ENCODE assay signal across 8 cellular contexts in the genomic region with DNA sequence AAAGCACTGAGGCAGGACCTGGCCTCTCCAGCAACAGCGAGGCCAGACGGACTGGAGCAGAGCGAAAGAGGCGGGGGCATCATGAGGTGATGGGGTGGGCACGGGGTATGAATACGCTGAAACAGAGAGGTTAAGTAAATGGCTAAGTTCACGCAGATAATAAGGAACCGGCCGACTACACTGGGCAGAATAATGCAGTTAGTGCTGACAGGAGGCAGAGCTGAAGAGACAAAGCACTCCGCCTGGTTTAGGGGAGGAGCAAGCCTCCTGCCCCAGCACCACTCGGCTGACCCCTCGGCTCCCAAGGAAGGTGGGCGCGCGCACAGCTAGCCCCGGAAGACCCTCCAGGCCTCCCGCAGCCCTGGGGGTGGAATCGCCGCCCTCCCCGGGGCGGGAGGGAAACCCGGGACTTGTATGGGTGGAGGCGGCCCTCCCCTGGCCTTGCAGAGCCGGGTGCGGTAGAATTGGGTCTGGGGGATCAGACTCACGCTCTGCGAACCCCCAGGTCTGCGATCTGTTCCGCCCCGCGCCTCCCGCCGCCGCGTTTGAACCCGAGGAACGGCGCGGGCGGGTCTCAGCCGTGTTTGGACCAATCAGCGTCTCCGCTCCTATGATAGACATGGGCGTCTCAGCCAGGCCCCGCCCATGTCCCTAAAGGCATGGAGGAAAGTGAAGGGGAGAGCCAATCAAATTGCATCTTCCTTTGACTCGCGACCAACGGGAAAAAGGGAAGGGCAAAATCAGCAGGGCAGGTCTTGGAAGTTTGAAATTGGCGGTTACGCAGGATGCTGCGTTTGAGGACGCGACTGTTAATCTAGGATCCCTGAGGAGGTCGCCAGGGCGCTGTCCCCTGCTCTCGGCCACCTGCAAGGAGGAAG. TPM values are rescaled to one million over a fixed set of nuclear protein-coding genes. Genes with fewer than 3 reads are reported as not detected.
A peak's percentile ranks its signal among the peaks of the same experiment; 100 is the strongest.
DNase-seq lines count a peak whose midpoint lies in the region; ATAC-seq, FAIRE-seq and TF ChIP-seq lines count a peak whose summit lies in the region.

CIT (minus strand) TSS at position 560 of the 878 bp plus-strand sequence. CDS start 1,152 bp downstream, outside the sequence.

- FAIRE-seq in urothelium cell line (lab: Jason Lieb, UNC) = peak; percentile 20

- TF ChIP-seq CTCF in prostate gland (IDR thresholded peaks at IDR 0.05) = no peak

- peak within 1 kb of the TSS; percentile 80 for H3K4me3 Mint-ChIP-seq in T-helper 1 cell treated with Interleukin-12 subunit alpha and Interleukin-12 subunit beta and Interleukin-4 antibody, amounts not matched to agents 30 μg/mL and 1 μg/mL, for 36 hours

- peaks cover 10% of the 10 kb centered on the region for H3K27me3 Mint-ChIP-seq in T-helper 1 cell treated with Interleukin-12 subunit alpha and Interleukin-12 subunit beta and Interleukin-4 antibody, amounts not matched to agents 30 μg/mL and 1 μg/mL, for 36 hours (ENCODE audit: low read depth)

- H3K9me3 ChIP-seq in prostate gland = no peaks in the 10 kb centered on the region

- peak within 1 kb of the TSS in 1 of 2 donors; percentile 49 for H3K27ac ChIP-seq in prostate gland

- DNase-seq in NCI-H1694 treated with DMSO at 0.1 percent for 48 hours (lab: John Stamatoyannopoulos, UW) (peak; percentile 89), amniotic stem cell (lab: John Stamatoyannopoulos, UW) (peak; percentile 86), left ventricle myocardium superior (peak; percentile 90), prostate gland (ENCODE audit: low spot score) (peak; percentile 90), urothelium cell line (ENCODE audit: low spot score) (peak; percentile 97)

- H3K36me3 Mint-ChIP-seq in T-helper 1 cell treated with Interleukin-12 subunit alpha and Interleukin-12 subunit beta and Interleukin-4 antibody, amounts not matched to agents 30 μg/mL and 1 μg/mL, for 36 hours (ENCODE audit: low read depth) = peaks cover 12% of the 10 kb centered on the region

- H3K4me1 ChIP-seq in prostate gland (replicated peaks) = no peaks in the 10 kb centered on the region

- H3K27me3 ChIP-seq in prostate gland (replicated peaks; ENCODE audit: insufficient read depth) = no peaks in the 10 kb centered on the region

- peak within 1 kb of the TSS; percentile 60 to 63 for H3K4me3 ChIP-seq in prostate gland

- H3K27ac Mint-ChIP-seq in T-helper 1 cell treated with Interleukin-12 subunit alpha and Interleukin-12 subunit beta and Interleukin-4 antibody, amounts not matched to agents 30 μg/mL and 1 μg/mL, for 36 hours = peak within 1 kb of the TSS; percentile 67

- intact Hi-C loops in left ventricle myocardium superior (cut with micrococcal nuclease) (no loop called here), prostate gland (cut with DNase I) (no loop called here)

- no peaks in the 10 kb centered on the region for H3K9me3 Mint-ChIP-seq in T-helper 1 cell treated with Interleukin-12 subunit alpha and Interleukin-12 subunit beta and Interleukin-4 antibody, amounts not matched to agents 30 μg/mL and 1 μg/mL, for 36 hours

- ATAC-seq in GM18499 (IDR thresholded peaks at IDR 0.05; ENCODE audit: insufficient read depth, unreplicated experiment) (peak; percentile 91), HG02938 (IDR thresholded peaks at IDR 0.05; ENCODE audit: unreplicated experiment) (peak; percentile 98), left ventricle myocardium superior (peak; percentile 100)

- H3K36me3 ChIP-seq in prostate gland = no peaks in the 10 kb centered on the region

- H3K4me1 Mint-ChIP-seq in T-helper 1 cell treated with Interleukin-12 subunit alpha and Interleukin-12 subunit beta and Interleukin-4 antibody, amounts not matched to agents 30 μg/mL and 1 μg/mL, for 36 hours (ENCODE audit: low read depth) = peaks cover 24% of the 10 kb centered on the region

- under 1% methylated on average over 44 of the region's 56 CpGs for WGBS in prostate gland

- TF ChIP-seq POLR2A in prostate gland (IDR thresholded peaks at IDR 0.05) = no peak

RNA-seq across cellular contexts. Expression of gene CIT, which starts in this region (rescaled TPM):
- total RNA-seq in left ventricle myocardium superior (0.87 TPM), prostate gland (10 to 100 TPM in 1 of 2 donors, 1 to 10 TPM in 1; 2.6 to 13.1 TPM)

Comparison
In these comparisons a context has a peak if more than half of its experiments do, and no peak if none do; other contexts are left out.
1. Peak in DNase-seq and ATAC-seq in left ventricle myocardium superior; RNA of the gene not detected or under 1 TPM.